In genomic region chr12:8285681-8286080, GRCh38 we compare ENCODE assay signal across 4 cellular contexts. TPM values are rescaled to one million over a fixed set of nuclear protein-coding genes. Genes with fewer than 3 reads are reported as not detected.
"Had no signal": no experiment of that assay in that cellular context is flagged by ENCODE, and none has a peak within 500 bp of the region (broad histone marks: within the 10 kb centered on the region; RNA-seq: fewer than 3 reads in every experiment).

No MANE protein-coding gene starts in this region.

RNA-seq across cellular contexts. Expression of gene FAM90A1, which starts 58.3 kb away (rescaled TPM):
- total RNA-seq: activated B cell treated with CpG ODN at 0.5 μM for 24 hours, astrocyte, MCF 10A, SK-MEL-5 had no signal
